In genomic region chr2:120525056-120526046, GRCh38 we compare ENCODE assay signal across 15 cellular contexts.
DNase-seq lines count a peak whose midpoint lies in the region; ATAC-seq and TF ChIP-seq lines count a peak whose summit lies in the region.
"Had no signal": no experiment of that assay in that cellular context is flagged by ENCODE, and none has a peak within 500 bp of the region (broad histone marks: within the 10 kb centered on the region; RNA-seq: fewer than 3 reads in every experiment).

No MANE protein-coding gene starts in this region.

- H3K36me3 ChIP-seq in A673 (ENCODE audit: insufficient read depth, low read length, poor library complexity, severe bottlenecking) = no peaks in the 10 kb centered on the region
- no peaks in the 10 kb centered on the region for H3K36me3 ChIP-seq in CD4-positive, alpha-beta memory T cell (ENCODE audit: insufficient read depth, low read length)
- H3K36me3 ChIP-seq: BLaER1, Peyer's patch had no signal

- CTCF ChIA-PET in A673 (lab: Charles Lee) = no interaction called here
- CTCF ChIA-PET in CD4-positive, alpha-beta memory T cell (lab: Charles Lee; ENCODE audit: partially characterized antibody) = no interaction called here

- H3K27me3 Mint-ChIP-seq in CD4-positive, alpha-beta memory T cell = peaks cover 5 to 17% of the 10 kb centered on the region in 2 donors

- H3K9me3 Mint-ChIP-seq in CD4-positive, alpha-beta memory T cell = peaks cover 0 to 4% (median 0%) of the 10 kb centered on the region in 8 donors

- ATAC-seq in GM21526 (IDR thresholded peaks at IDR 0.05; ENCODE audit: low FRiP score, unreplicated experiment) = no peak
- ATAC-seq: stimulated activated naive B cell treated with anti-CD40 and anti-IgM and Interleukin-4, amounts not matched to agents 10 μg/mL and 1 μg/mL and 100 μg/mL, for 72 hours had no signal

- in situ Hi-C loops in ACHN (cut with HindIII; ENCODE audit: low pct_ligation_motif_present, low pct_unique_long_range_greater_than_20kb, low sequenced_read_pairs) = no loop called here

- no TSS peak for BruUV-seq in A673 (replicated peaks; lab: Mats Ljungman, UMichigan)

- H3K4me1 Mint-ChIP-seq in CD4-positive, alpha-beta memory T cell = no peaks in the 10 kb centered on the region
- H3K4me1 Mint-ChIP-seq: stimulated activated naive B cell treated with anti-CD40 and anti-IgM and Interleukin-4, amounts not matched to agents 10 μg/mL and 1 μg/mL and 100 μg/mL, for 72 hours had no signal

- TF ChIP-seq CTCF in A673 (conservative IDR thresholded peaks at IDR 0.05; ENCODE audit: low read depth, low read length) = no peak

- H3K27ac ChIP-seq in A673 (ENCODE audit: low read depth, low read length, poor library complexity, severe bottlenecking) = no peak overlapping the region
- H3K27ac ChIP-seq in CD4-positive, alpha-beta memory T cell (ENCODE audit: low read depth, low read length) = no peak overlapping the region
- H3K27ac ChIP-seq: BLaER1 had no signal

- no peak overlapping the region for H3K4me3 Mint-ChIP-seq in CD4-positive, alpha-beta memory T cell
- H3K4me3 Mint-ChIP-seq: stimulated activated naive B cell treated with anti-CD40 and anti-IgM and Interleukin-4, amounts not matched to agents 10 μg/mL and 1 μg/mL and 100 μg/mL, for 72 hours had no signal

- intact Hi-C loops in A673 (cut with micrococcal nuclease; ENCODE audit: unreplicated experiment) = no loop called here
- intact Hi-C loops in CD4-positive, alpha-beta memory T cell (cut with micrococcal nuclease) = no loop called here

- H3K27me3 ChIP-seq in A673 (replicated peaks; ENCODE audit: insufficient read depth, low read depth, low read length, poor library complexity) = peaks cover 5% of the 10 kb centered on the region
- H3K27me3 ChIP-seq in CD4-positive, alpha-beta memory T cell (ENCODE audit: insufficient read depth, low read length) = no peaks in the 10 kb centered on the region
- H3K27me3 ChIP-seq: BLaER1, Peyer's patch had no signal

- no peaks in the 10 kb centered on the region for H3K36me3 Mint-ChIP-seq in CD4-positive, alpha-beta memory T cell
- H3K36me3 Mint-ChIP-seq: stimulated activated naive B cell treated with anti-CD40 and anti-IgM and Interleukin-4, amounts not matched to agents 10 μg/mL and 1 μg/mL and 100 μg/mL, for 72 hours had no signal

- H3K4me3 ChIP-seq in A673 (ENCODE audit: low read depth, low read length, poor library complexity, severe bottlenecking) = no peak overlapping the region
- no peak overlapping the region for H3K4me3 ChIP-seq in CD4-positive, alpha-beta memory T cell (ENCODE audit: low read length in 2 of 2)
- H3K4me3 ChIP-seq: BLaER1, Peyer's patch had no signal

- H3K9me3 ChIP-seq in A673 (ENCODE audit: low read depth, low read length, poor library complexity, severe bottlenecking) = no peaks in the 10 kb centered on the region
- no peaks in the 10 kb centered on the region for H3K9me3 ChIP-seq in CD4-positive, alpha-beta memory T cell (ENCODE audit: control insufficient read depth in 1 of 2, low read length in 2 of 2)
- H3K9me3 ChIP-seq: Peyer's patch had no signal

- DNase-seq in A673 (ENCODE audit: low spot score) (peak; percentile 4), H4 (ENCODE audit: low spot score) (peak; percentile 16), SW480 (ENCODE audit: low spot score) (peak; percentile 22), kidney tubule cell (ENCODE audit: low spot score) (peak; percentile 30), ACHN (no peak), NCI-H1694 (lab: John Stamatoyannopoulos, UW) (no peak)
- DNase-seq in CD4-positive, alpha-beta memory T cell = no peak
- DNase-seq: activated T-cell treated with anti-CD3 and anti-CD28 coated beads for 4 hours; effector CD4-positive, alpha-beta T cell; NCI-H187 treated with DMSO at 0.1 percent for 48 hours; Peyer's patch; stimulated activated CD4-positive, alpha-beta T cell treated with anti-CD3 and anti-CD28 coated beads, Interleukin-2, amount 100 ng/mL, for 24 hours; stimulated activated naive B cell treated with anti-CD40 and anti-IgM and Interleukin-4, amounts not matched to agents 10 μg/mL and 1 μg/mL and 100 μg/mL, for 72 hours had no signal

- no peak overlapping the region for H3K27ac Mint-ChIP-seq in CD4-positive, alpha-beta memory T cell
- H3K27ac Mint-ChIP-seq: stimulated activated naive B cell treated with anti-CD40 and anti-IgM and Interleukin-4, amounts not matched to agents 10 μg/mL and 1 μg/mL and 100 μg/mL, for 72 hours had no signal

- POLR2A ChIA-PET in A673 (lab: Charles Lee; ENCODE audit: low non-redundant PET) = no interaction called here
- POLR2A ChIA-PET in CD4-positive, alpha-beta memory T cell (lab: Charles Lee; ENCODE audit: partially characterized antibody) = no interaction called here

- no peaks in the 10 kb centered on the region for H3K4me1 ChIP-seq in A673 (ENCODE audit: insufficient read depth, low read length, poor library complexity, severe bottlenecking)
- H3K4me1 ChIP-seq in CD4-positive, alpha-beta memory T cell (ENCODE audit: insufficient read depth, low read length) = no peaks in the 10 kb centered on the region
- H3K4me1 ChIP-seq: Peyer's patch had no signal

Comparison
In these comparisons a context has a peak if more than half of its experiments do, and no peak if none do; other contexts are left out.
1. DNase-seq: peak in A673 (single experiment), H4 (single experiment), SW480 (single experiment) and kidney tubule cell (single experiment); none in ACHN (single experiment), CD4-positive, alpha-beta memory T cell (0 of 5) and NCI-H1694 (single experiment).